In the genomic region with DNA sequence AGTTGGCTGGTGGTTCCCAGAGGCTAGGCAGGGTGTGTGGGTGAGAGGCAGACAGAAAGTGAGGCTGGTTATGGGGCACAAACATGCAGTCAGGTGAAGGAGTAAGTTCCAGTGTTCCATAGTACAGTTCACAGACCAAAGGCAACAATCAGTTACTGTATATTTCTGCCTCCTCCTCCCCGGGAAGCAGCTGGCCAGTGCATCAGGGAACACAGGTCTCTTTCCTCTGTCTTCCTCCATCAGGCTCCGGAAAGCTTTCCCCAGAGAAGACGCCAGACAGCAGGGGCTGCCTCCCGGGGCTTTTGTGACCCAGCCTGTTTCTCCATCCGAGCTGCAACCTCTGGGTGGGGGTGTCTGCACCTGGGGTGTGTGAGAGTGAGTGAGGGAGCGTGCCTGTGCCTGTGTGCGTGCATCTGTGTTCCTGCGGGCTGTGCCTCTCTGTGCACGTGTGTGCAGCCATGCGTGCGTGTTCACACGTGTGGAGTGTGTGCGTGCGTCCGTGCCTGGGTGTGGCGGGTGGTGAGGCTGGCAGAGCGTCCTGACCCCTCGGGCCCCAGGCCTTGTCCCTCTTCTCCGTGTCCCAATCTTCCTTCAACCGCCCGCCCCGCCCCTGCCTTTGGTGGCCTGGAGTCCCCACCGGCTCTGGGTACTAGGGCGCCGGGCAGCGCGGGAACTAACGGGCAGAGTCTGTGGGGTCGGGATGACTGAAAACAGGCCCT, we compare ENCODE assay signal across 8 cellular contexts.
DNase-seq lines count a peak whose midpoint lies in the region; ATAC-seq and TF ChIP-seq lines count a peak whose summit lies in the region.
"Not testable (repeated sequence)": the region's sequence is repeated elsewhere in the genome, so short reads cannot be mapped to it uniquely, and the experiment has no call there.

No MANE protein-coding gene starts in this region.

- ATAC-seq in GM19395 (IDR thresholded peaks at IDR 0.05; ENCODE audit: unreplicated experiment), result peak; percentile 47
- peak; percentile 44 for ATAC-seq in HG02884 (IDR thresholded peaks at IDR 0.05; ENCODE audit: unreplicated experiment)
- peak; percentile 87 for ATAC-seq in memory B cell (ENCODE audit: low read depth)

- TF ChIP-seq CTCF in KMS-11 (conservative IDR thresholded peaks at IDR 0.05; ENCODE audit: low read depth, low read length), result not testable (repeated sequence)
- TF ChIP-seq CTCF in dorsolateral prefrontal cortex (IDR thresholded peaks at IDR 0.05 in 54 of 56, conservative IDR thresholded peaks at IDR 0.05 in 2 of 56; ENCODE audit: low read depth in 1 of 56, partially characterized antibody in 56 of 56), result peak in 1 of 56 donors; percentile 9

- peak overlapping the region; percentile 67 for H3K4me3 Mint-ChIP-seq in memory B cell

- H3K4me2 ChIP-seq in BLaER1 (peak overlapping the region; percentile 69), KMS-11 (peak overlapping the region; percentile 61)

- not testable (repeated sequence) for H3K27me3 Mint-ChIP-seq in memory B cell

- H3K27ac ChIP-seq in BLaER1 (peak overlapping the region; percentile 75), dorsolateral prefrontal cortex (peak overlapping the region in 1 of 59 donors; percentile 61)
- not testable (repeated sequence) for H3K27ac ChIP-seq in KMS-11

- H3K9ac ChIP-seq in BLaER1 (peak overlapping the region; percentile 38; the same call in 1 of the 2 replicates), KMS-11 (peak overlapping the region; percentile 62; the same call in 1 of the 2 replicates)

- peaks cover 38% of the 10 kb centered on the region for H3K4me1 ChIP-seq in BLaER1
- not testable (repeated sequence) for H3K4me1 ChIP-seq in KMS-11 (ENCODE audit: low read depth, poor library complexity, severe bottlenecking)

- not testable (repeated sequence) for H3K4me1 Mint-ChIP-seq in memory B cell

- peak overlapping the region; percentile 47; the same call in 1 of the 2 replicates for H3K4me3 ChIP-seq in BLaER1
- H3K4me3 ChIP-seq in KMS-11 (IDR thresholded peaks at IDR 0.05; ENCODE audit: insufficient read depth, low read depth, low read length), result not testable (repeated sequence)
- peak overlapping the region; percentile 26 to 70 (median 54) for H3K4me3 ChIP-seq in dorsolateral prefrontal cortex

- peak overlapping the region; percentile 90 for H2AFZ ChIP-seq in KMS-11 (ENCODE audit: low read depth)

- intact Hi-C loops in dorsolateral prefrontal cortex (cut with DNase I), result loop anchor here in 1 of 2 donors (10.0 kb wide), 1 partner anchor 60 kb away; no protein-coding TSS in a partner anchor

- H3K9me3 ChIP-seq in BLaER1, result not testable (repeated sequence)

- H3K27me3 ChIP-seq in BLaER1; KMS-11 (ENCODE audit: insufficient read depth, low read depth); dorsolateral prefrontal cortex: not testable (repeated sequence)

- H3K27ac Mint-ChIP-seq in memory B cell, result not testable (repeated sequence)

- not testable (repeated sequence) for H3K36me3 ChIP-seq in BLaER1; KMS-11 (ENCODE audit: insufficient read depth)

- not testable (repeated sequence) for H3K9me3 Mint-ChIP-seq in memory B cell

- H3K36me3 Mint-ChIP-seq in memory B cell, result not testable (repeated sequence)

- not testable (repeated sequence) for H3K79me2 ChIP-seq in KMS-11 (ENCODE audit: insufficient read depth, low read depth)

- peak; percentile 13 for DNase-seq in activated T-cell treated with anti-CD3 and anti-CD28 coated beads for 24 hours (ENCODE audit: low read depth)
- peak in 1 of 10 donors; percentile 52 for DNase-seq in dorsolateral prefrontal cortex
- peak; percentile 62 to 83 for DNase-seq in memory B cell (ENCODE audit: low spot score in 2 of 2)
- DNase-seq in stimulated activated CD4-positive, alpha-beta T cell treated with anti-CD3 and anti-CD28 coated beads, Interleukin-4, amount 100 ng/mL, for 1 hour, result peak; percentile 27

- not testable (repeated sequence) for H4K20me1 ChIP-seq in BLaER1; KMS-11 (ENCODE audit: insufficient read depth)
